Comparison of ENCODE assay signal across 28 cellular contexts in genomic region chr5:74725331-74725730, GRCh38.
"Had no signal": no experiment of that assay in that cellular context is flagged by ENCODE, and none has a peak within 500 bp of the region (broad histone marks: within the 10 kb centered on the region; RNA-seq: fewer than 3 reads in every experiment).

No MANE protein-coding gene starts in this region.

- H3K4me1 Mint-ChIP-seq: activated B cell treated with CpG ODN at 0.5 μM for 24 hours; central memory CD8-positive, alpha-beta T cell; stimulated activated memory B cell treated with anti-CD40 and anti-IgM and Interleukin-4, amounts not matched to agents 10 μg/mL and 1 μg/mL and 100 μg/mL, for 72 hours; stimulated activated naive CD8-positive, alpha-beta T cell treated with anti-CD3 and anti-CD28 coated beads, Interleukin-15, amount 100 ng/mL, for 72 hours; T-cell had no signal

- DNase-seq: activated B cell treated with CpG ODN at 0.5 μM for 24 hours; activated CD4-positive, alpha-beta T cell treated with anti-CD3 and anti-CD28 coated beads, Interleukin-2, amount 50 U/mL, for 4 hours; activated CD8-positive, alpha-beta memory T cell treated with anti-CD3 and anti-CD28 coated beads, Interleukin-2, amount 50 U/mL, for 4 hours; activated effector memory CD4-positive, alpha-beta T cell treated with anti-CD3 and anti-CD28 coated beads, Interleukin-2, amount 50 U/mL, for 16 hours; activated naive CD4-positive, alpha-beta T cell treated with anti-CD3 and anti-CD28 coated beads for 36 hours; activated naive CD8-positive, alpha-beta T cell treated with anti-CD3 and anti-CD28 coated beads, Interleukin-2, amount 10 ng/mL, durations not matched to agents 7 days and 5 days; activated T-cell treated with anti-CD3 and anti-CD28 coated beads, Interleukin-2, amount 50 U/mL, for 1 hour; amniotic stem cell; dermis blood vessel endothelial cell; effector CD4-positive, alpha-beta T cell; gastrocnemius medialis; left cardiac atrium; left ventricle myocardium superior; mucosa of descending colon; right lobe of liver; stimulated activated CD4-positive, alpha-beta T cell treated with anti-CD3 and anti-CD28 coated beads, Interleukin-4, amount 100 ng/mL, for 24 hours; stimulated activated naive CD8-positive, alpha-beta T cell treated with anti-CD3 and anti-CD28 coated beads, Interleukin-15, amount 100 ng/mL, for 72 hours; substantia nigra; T-cell; uterus had no signal

- H3K4me2 ChIP-seq: hepatocyte had no signal

- H3K27me3 Mint-ChIP-seq: activated B cell treated with CpG ODN at 0.5 μM for 24 hours; activated naive CD8-positive, alpha-beta T cell treated with anti-CD3 and anti-CD28 coated beads, Interleukin-2, amount 10 ng/mL, durations not matched to agents 7 days and 5 days; central memory CD8-positive, alpha-beta T cell; natural killer cell treated with Interleukin-12 subunit alpha and Interleukin-12 subunit beta and Interleukin-15 and Interleukin-18, amount 100 ng/mL, for 72 hours; stimulated activated memory B cell treated with anti-CD40 and anti-IgM and Interleukin-4, amounts not matched to agents 10 μg/mL and 1 μg/mL and 100 μg/mL, for 72 hours; stimulated activated naive CD8-positive, alpha-beta T cell treated with anti-CD3 and anti-CD28 coated beads, Interleukin-15, amount 100 ng/mL, for 72 hours; T-cell; type B pancreatic cell had no signal

- H3K9me3 Mint-ChIP-seq: activated B cell treated with CpG ODN at 0.5 μM for 24 hours; activated naive CD4-positive, alpha-beta T cell treated with anti-CD3 and anti-CD28 coated beads for 36 hours; activated T-helper 1 cell treated with anti-CD3 and anti-CD28 coated beads, Interleukin-12 subunit alpha, Interleukin-12 subunit beta, Interleukin-2, Interleukin-4 antibody, amounts not matched to agents 30 ng/mL and 10 ng/mL and 1 ng/mL, durations not matched to agents 14 hours and 24 hours and 36 hours; central memory CD8-positive, alpha-beta T cell; natural killer cell treated with Interleukin-12 subunit alpha and Interleukin-12 subunit beta and Interleukin-15 and Interleukin-18, amount 100 ng/mL, for 72 hours; stimulated activated memory B cell treated with anti-CD40 and anti-IgM and Interleukin-4, amounts not matched to agents 10 μg/mL and 1 μg/mL and 100 μg/mL, for 72 hours; stimulated activated naive CD8-positive, alpha-beta T cell treated with anti-CD3 and anti-CD28 coated beads, Interleukin-15, amount 100 ng/mL, for 72 hours; T-cell; T-helper 2 cell treated with Interferon-gamma antibody and Interleukin-4, amounts not matched to agents 5 μg/mL and 100 μg/mL, for 36 hours; type B pancreatic cell had no signal

- H3K79me2 ChIP-seq: hepatocyte had no signal

- H3K27ac ChIP-seq: gastrocnemius medialis, hepatocyte, right lobe of liver, skin epidermis, uterus had no signal

- H3K4me3 Mint-ChIP-seq: activated B cell treated with CpG ODN at 0.5 μM for 24 hours; activated naive CD4-positive, alpha-beta T cell treated with anti-CD3 and anti-CD28 coated beads for 36 hours; activated naive CD8-positive, alpha-beta T cell treated with anti-CD3 and anti-CD28 coated beads, Interleukin-2, amount 10 ng/mL, durations not matched to agents 7 days and 5 days; activated T-helper 1 cell treated with anti-CD3 and anti-CD28 coated beads, Interleukin-12 subunit alpha, Interleukin-12 subunit beta, Interleukin-2, Interleukin-4 antibody, amounts not matched to agents 30 ng/mL and 10 ng/mL and 1 ng/mL, durations not matched to agents 14 hours and 24 hours and 36 hours; central memory CD8-positive, alpha-beta T cell; natural killer cell treated with Interleukin-12 subunit alpha and Interleukin-12 subunit beta and Interleukin-15 and Interleukin-18, amount 100 ng/mL, for 72 hours; stimulated activated memory B cell treated with anti-CD40 and anti-IgM and Interleukin-4, amounts not matched to agents 10 μg/mL and 1 μg/mL and 100 μg/mL, for 72 hours; stimulated activated naive CD8-positive, alpha-beta T cell treated with anti-CD3 and anti-CD28 coated beads, Interleukin-15, amount 100 ng/mL, for 72 hours; T-cell; T-helper 2 cell treated with Interferon-gamma antibody and Interleukin-4, amounts not matched to agents 5 μg/mL and 100 μg/mL, for 36 hours; type B pancreatic cell had no signal

- H3K4me3 ChIP-seq: gastrocnemius medialis, hepatocyte, mucosa of descending colon, right lobe of liver, skin epidermis, uterus had no signal

- H3K4me1 ChIP-seq: gastrocnemius medialis, right lobe of liver, uterus had no signal

- H3K36me3 ChIP-seq: uterus had no signal

- H3K27ac Mint-ChIP-seq: activated B cell treated with CpG ODN at 0.5 μM for 24 hours; activated naive CD4-positive, alpha-beta T cell treated with anti-CD3 and anti-CD28 coated beads for 36 hours; activated naive CD8-positive, alpha-beta T cell treated with anti-CD3 and anti-CD28 coated beads, Interleukin-2, amount 10 ng/mL, durations not matched to agents 7 days and 5 days; activated T-helper 1 cell treated with anti-CD3 and anti-CD28 coated beads, Interleukin-12 subunit alpha, Interleukin-12 subunit beta, Interleukin-2, Interleukin-4 antibody, amounts not matched to agents 30 ng/mL and 10 ng/mL and 1 ng/mL, durations not matched to agents 14 hours and 24 hours and 36 hours; natural killer cell treated with Interleukin-12 subunit alpha and Interleukin-12 subunit beta and Interleukin-15 and Interleukin-18, amount 100 ng/mL, for 72 hours; stimulated activated memory B cell treated with anti-CD40 and anti-IgM and Interleukin-4, amounts not matched to agents 10 μg/mL and 1 μg/mL and 100 μg/mL, for 72 hours; stimulated activated naive CD8-positive, alpha-beta T cell treated with anti-CD3 and anti-CD28 coated beads, Interleukin-15, amount 100 ng/mL, for 72 hours; T-cell; T-helper 2 cell treated with Interferon-gamma antibody and Interleukin-4, amounts not matched to agents 5 μg/mL and 100 μg/mL, for 36 hours; type B pancreatic cell had no signal

- H3K9me3 ChIP-seq: gastrocnemius medialis, mucosa of descending colon, right lobe of liver, uterus had no signal

- H3K27me3 ChIP-seq: gastrocnemius medialis, hepatocyte, right lobe of liver, uterus had no signal

- H2AFZ ChIP-seq: hepatocyte had no signal

- ATAC-seq: gastrocnemius medialis; left cardiac atrium; left ventricle myocardium superior; mucosa of descending colon; natural killer cell treated with Interleukin-12 subunit alpha and Interleukin-12 subunit beta and Interleukin-15 and Interleukin-18, amount 100 ng/mL, for 72 hours; right lobe of liver; stimulated activated memory B cell treated with anti-CD40 and anti-IgM and Interleukin-4, amounts not matched to agents 10 μg/mL and 1 μg/mL and 100 μg/mL, for 72 hours; stimulated activated naive CD8-positive, alpha-beta T cell treated with anti-CD3 and anti-CD28 coated beads, Interleukin-15, amount 100 ng/mL, for 72 hours; T-cell had no signal
